ENCODE assay signal across 8 cellular contexts in the genomic region with DNA sequence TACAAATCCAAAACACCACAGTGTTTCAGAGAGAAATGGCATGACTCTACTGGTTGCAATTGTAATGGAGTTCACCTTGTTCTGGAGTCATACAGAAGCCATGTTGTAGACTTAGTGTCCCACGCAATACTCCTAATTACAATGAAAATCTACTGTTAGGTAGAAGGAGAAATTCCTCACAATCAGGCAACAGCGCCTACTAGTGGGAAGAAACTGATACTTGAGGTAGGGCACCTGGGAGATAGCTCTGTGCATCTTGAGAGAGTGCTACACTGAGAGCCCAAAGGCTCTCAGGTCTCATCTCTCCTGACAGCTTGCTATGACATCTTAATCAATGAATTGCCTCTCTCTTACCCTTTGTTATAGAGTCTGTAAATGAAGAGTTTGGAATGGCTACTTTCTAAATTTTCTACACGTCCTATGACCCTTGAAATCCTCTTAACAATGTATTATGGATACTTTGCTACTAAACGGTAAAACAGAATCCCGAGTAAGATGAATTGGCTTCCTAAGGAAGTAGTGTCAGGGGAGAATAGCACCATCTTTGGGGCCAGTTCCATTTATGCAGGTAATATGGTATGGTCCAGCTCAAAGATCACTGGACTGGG.
DNase-seq lines count a peak whose midpoint lies in the region; ATAC-seq and TF ChIP-seq lines count a peak whose summit lies in the region.

No MANE protein-coding gene starts in this region.

- ATAC-seq in GM21717 (IDR thresholded peaks at IDR 0.05; ENCODE audit: unreplicated experiment) (no peak), GM18870 (IDR thresholded peaks at IDR 0.05; ENCODE audit: unreplicated experiment) (no peak)

- TF ChIP-seq CTCF in GM12864 (IDR thresholded peaks at IDR 0.05; ENCODE audit: low read depth, low read length, missing control alignments): peak; percentile 97
- peak; percentile 52 for TF ChIP-seq CTCF in LNCAP (IDR thresholded peaks at IDR 0.05)
- peak; percentile 43 for TF ChIP-seq CTCF in fibroblast of the aortic adventitia (IDR thresholded peaks at IDR 0.05; ENCODE audit: insufficient read depth, low read length)

- DNase-seq in GM12864 (ENCODE audit: low read depth) (peak; percentile 13), fibroblast of the aortic adventitia (ENCODE audit: low read depth) (no peak), NCI-H2107 (lab: John Stamatoyannopoulos, UW) (no peak)
- DNase-seq in activated CD8-positive, alpha-beta memory T cell treated with anti-CD3 and anti-CD28 coated beads for 24 hours: peak; percentile 66
- peak; percentile 30 to 35 for DNase-seq in stimulated activated CD4-positive, alpha-beta T cell treated with anti-CD3 and anti-CD28 coated beads, Interleukin-4, amount 100 ng/mL, for 48 hours (ENCODE audit: low read depth in 2 of 2)

- no peak overlapping the region for H3K4me3 ChIP-seq in GM12864 (ENCODE audit: low read depth, low read length)
- no peak overlapping the region for H3K4me3 ChIP-seq in fibroblast of the aortic adventitia (ENCODE audit: low read depth, low read length)

Comparison
In these comparisons a context has a peak if more than half of its experiments do, and no peak if none do; other contexts are left out.
1. DNase-seq: peak in GM12864 (single experiment), activated CD8-positive, alpha-beta memory T cell treated with anti-CD3 and anti-CD28 coated beads for 24 hours (single experiment) and stimulated activated CD4-positive, alpha-beta T cell treated with anti-CD3 and anti-CD28 coated beads, Interleukin-4, amount 100 ng/mL, for 48 hours (2 of 2); none in fibroblast of the aortic adventitia (single experiment) and NCI-H2107 (single experiment).
2. CTCF ChIP-seq: peak in every context shown above with its lines; median percentile 97 in GM12864; 52 in LNCAP; 43 in fibroblast of the aortic adventitia.